22 cellular contexts compared by ENCODE assay signal in the genomic region with DNA sequence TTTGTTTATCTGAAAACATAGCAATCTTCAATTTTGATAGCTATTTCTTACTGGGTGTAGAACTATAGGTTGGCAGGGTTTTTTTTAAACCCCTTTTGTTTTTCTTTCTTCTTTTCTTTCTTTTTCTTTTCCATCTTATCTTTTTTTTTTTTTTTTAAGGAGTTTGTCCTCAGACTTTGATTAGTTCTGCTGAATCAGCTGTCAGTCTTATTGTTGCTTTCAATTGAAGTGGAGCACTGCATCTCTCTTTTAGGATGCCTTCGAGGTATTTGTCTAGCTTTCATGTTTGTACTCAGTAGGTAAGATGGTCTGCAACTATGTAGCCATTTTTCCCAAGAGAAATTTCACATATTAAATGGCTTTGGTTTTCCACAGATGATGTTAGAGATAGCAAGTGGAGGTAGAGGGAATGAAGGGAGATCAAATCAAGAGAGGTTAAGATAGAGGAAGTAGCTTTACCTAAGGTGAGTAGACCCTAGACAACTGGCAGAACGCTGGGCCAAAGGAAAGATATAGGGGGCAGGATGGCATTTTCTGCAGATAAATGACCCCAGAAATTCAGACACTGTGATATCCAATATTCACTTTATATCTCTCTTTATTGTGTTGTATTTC.
A peak's percentile ranks its signal among the peaks of the same experiment; 100 is the strongest.
DNase-seq lines count a peak whose midpoint lies in the region; ATAC-seq, FAIRE-seq and TF ChIP-seq lines count a peak whose summit lies in the region.
"Had no signal": no experiment of that assay in that cellular context is flagged by ENCODE, and none has a peak within 500 bp of the region (broad histone marks: within the 10 kb centered on the region; RNA-seq: fewer than 3 reads in every experiment).

No MANE protein-coding gene starts in this region.

- no peaks in the 10 kb centered on the region for H3K27me3 Mint-ChIP-seq in T-helper 17 cell
- no peaks in the 10 kb centered on the region for H3K27me3 Mint-ChIP-seq in naive B cell
- no peaks in the 10 kb centered on the region for H3K27me3 Mint-ChIP-seq in GM23338 (ENCODE audit: insufficient read depth, low read depth, poor library complexity)
- H3K27me3 Mint-ChIP-seq: activated CD8-positive, alpha-beta memory T cell treated with anti-CD3 and anti-CD28 coated beads, Interleukin-2, amount 10 ng/mL, durations not matched to agents 7 days and 5 days; activated T-helper 17 cell treated with anti-CD3 and anti-CD28 coated beads, Interleukin-2, amount 50 U/mL, for 72 hours had no signal

- peaks cover 50% of the 10 kb centered on the region for H3F3A ChIP-seq in DOHH2 (ENCODE audit: control insufficient read depth, insufficient read depth)
- no peaks in the 10 kb centered on the region for H3F3A ChIP-seq in GM23338 (replicated peaks; ENCODE audit: low read depth)

- H3K79me2 ChIP-seq in DOHH2 (ENCODE audit: control insufficient read depth, low read length) (no peaks in the 10 kb centered on the region), GM23338 (replicated peaks; ENCODE audit: insufficient read depth) (no peaks in the 10 kb centered on the region)

- CTCF ChIA-PET in A549 (lab: Yijun Ruan, JAX): interaction anchor here (9.8 to 15.9 kb wide), 3 partner anchors 7 to 354 kb away, joined by 71 to 140 read pairs (median 120); no protein-coding TSS in a partner anchor

- no peak overlapping the region for H2AFZ ChIP-seq in GM23338

- H3K36me3 ChIP-seq in DOHH2 (ENCODE audit: control insufficient read depth, low read length) (no peaks in the 10 kb centered on the region), GM23338 (ENCODE audit: insufficient read depth) (no peaks in the 10 kb centered on the region)
- H3K36me3 ChIP-seq: SJSA1 had no signal

- H3K9me3 ChIP-seq in A549 (no peaks in the 10 kb centered on the region), DOHH2 (ENCODE audit: control insufficient read depth, insufficient read depth, low read length) (no peaks in the 10 kb centered on the region), T-helper 17 cell (ENCODE audit: control insufficient read depth, low read length, poor library complexity, severe bottlenecking) (no peaks in the 10 kb centered on the region)
- H3K9me3 ChIP-seq: SJSA1 had no signal

- no peaks in the 10 kb centered on the region for H3K27me3 ChIP-seq in DOHH2 (ENCODE audit: control insufficient read depth, low read length)
- no peaks in the 10 kb centered on the region for H3K27me3 ChIP-seq in GM23338 (ENCODE audit: insufficient read depth)
- H3K27me3 ChIP-seq: SJSA1 had no signal

- peak overlapping the region; percentile 21 for H3K27ac Mint-ChIP-seq in T-helper 17 cell
- H3K27ac Mint-ChIP-seq in naive B cell: peak overlapping the region in 5 of 6 donors; percentile 62 to 85 (median 65)
- H3K27ac Mint-ChIP-seq in GM23338: no peak overlapping the region
- H3K27ac Mint-ChIP-seq: activated CD8-positive, alpha-beta memory T cell treated with anti-CD3 and anti-CD28 coated beads, Interleukin-2, amount 10 ng/mL, durations not matched to agents 7 days and 5 days had no signal

- H3K4me3 ChIP-seq in A549 (no peak overlapping the region), DOHH2 (ENCODE audit: low read length) (peak overlapping the region; percentile 72), GM23338 (no peak overlapping the region)
- H3K4me3 ChIP-seq: SJSA1 had no signal

- no peak for DNase-seq in A549 (ENCODE audit: low read depth in 1 of 2, low spot score in 1 of 2)
- no peak for DNase-seq in T-helper 17 cell
- no peak for DNase-seq in naive B cell
- DNase-seq in HuH-7.5 (ENCODE audit: low spot score): no peak
- DNase-seq in NCI-H1417 treated with DMSO at 0.1 percent for 48 hours (lab: John Stamatoyannopoulos, UW): no peak
- DNase-seq in GM23338 (ENCODE audit: low spot score): no peak
- DNase-seq: activated CD4-positive, CD25-positive, alpha-beta regulatory T cell treated with anti-CD3 and anti-CD28 coated beads, Interleukin-2, amount 50 U/mL, for 72 hours; activated CD8-positive, alpha-beta memory T cell treated with anti-CD3 and anti-CD28 coated beads, Interleukin-2, amount 10 ng/mL, durations not matched to agents 7 days and 5 days; caudate nucleus; effector memory CD4-positive, alpha-beta T cell; HCEC 1CT; Karpas-422; NCI-H524 treated with DMSO at 0.1 percent for 48 hours; stimulated activated CD4-positive, alpha-beta T cell treated with anti-CD3 and anti-CD28 coated beads, Interleukin-2, amount 100 ng/mL, for 24 hours; T1000 had no signal

- FAIRE-seq in A549 (lab: Jason Lieb, UNC): no peak
- FAIRE-seq: keratinocyte, urothelium cell line had no signal

- H3K36me3 Mint-ChIP-seq in T-helper 17 cell (ENCODE audit: low read depth) (peaks cover 2% of the 10 kb centered on the region), naive B cell (no peaks in the 10 kb centered on the region), GM23338 (ENCODE audit: low read depth) (no peaks in the 10 kb centered on the region)
- H3K36me3 Mint-ChIP-seq: activated CD8-positive, alpha-beta memory T cell treated with anti-CD3 and anti-CD28 coated beads, Interleukin-2, amount 10 ng/mL, durations not matched to agents 7 days and 5 days; mesothelial cell of epicardium had no signal

- H3K4me1 Mint-ChIP-seq in T-helper 17 cell (peaks cover 26% of the 10 kb centered on the region), naive B cell (peaks cover 59 to 70% (median 62%) of the 10 kb centered on the region in 3 donors), GM23338 (peaks cover 25% of the 10 kb centered on the region)

- POLR2A ChIA-PET in A549 (lab: Yijun Ruan, JAX): no interaction called here

- WGBS in A549 (ENCODE audit: missing lambda C conversion rate): 75% methylated on average over 2 of the region's 2 CpGs

- H3K9me3 Mint-ChIP-seq in naive B cell (no peaks in the 10 kb centered on the region), GM23338 (no peaks in the 10 kb centered on the region)
- H3K9me3 Mint-ChIP-seq: activated T-helper 17 cell treated with anti-CD3 and anti-CD28 coated beads, Interleukin-2, amount 50 U/mL, for 72 hours; mesothelial cell of epicardium had no signal

- TF ChIP-seq EP300 in A549 (IDR thresholded peaks at IDR 0.05): no peak

- TF ChIP-seq CTCF in A549 (IDR thresholded peaks at IDR 0.05): no peak
- TF ChIP-seq CTCF in DOHH2 (IDR thresholded peaks at IDR 0.05; ENCODE audit: low read depth, low read length, poor library complexity, severe bottlenecking): no peak
- no peak for TF ChIP-seq CTCF in GM23338 (conservative IDR thresholded peaks at IDR 0.05; ENCODE audit: low read depth in 2 of 2)

- no peak for TF ChIP-seq RAD21 in A549 (conservative IDR thresholded peaks at IDR 0.05 in 1 of 2, IDR thresholded peaks at IDR 0.05 in 1 of 2)

- ATAC-seq in A549 (no peak), T-helper 17 cell (no peak), naive B cell (ENCODE audit: low read depth in 2 of 2) (no peak), GM23338 (no peak), HG03457 (IDR thresholded peaks at IDR 0.05; ENCODE audit: unreplicated experiment) (no peak)
- ATAC-seq: activated CD8-positive, alpha-beta memory T cell treated with anti-CD3 and anti-CD28 coated beads, Interleukin-2, amount 10 ng/mL, durations not matched to agents 7 days and 5 days; activated T-helper 17 cell treated with anti-CD3 and anti-CD28 coated beads, Interleukin-2, amount 50 U/mL, for 72 hours had no signal

- no peak overlapping the region for H3K4me3 Mint-ChIP-seq in T-helper 17 cell
- H3K4me3 Mint-ChIP-seq in naive B cell: peak overlapping the region in 4 of 8 donors; percentile 51 to 64 (median 62)
- no peak overlapping the region for H3K4me3 Mint-ChIP-seq in GM23338
- H3K4me3 Mint-ChIP-seq: activated CD8-positive, alpha-beta memory T cell treated with anti-CD3 and anti-CD28 coated beads, Interleukin-2, amount 10 ng/mL, durations not matched to agents 7 days and 5 days; mesothelial cell of epicardium had no signal

- H3K4me1 ChIP-seq in A549 (peaks cover 28% of the 10 kb centered on the region), DOHH2 (ENCODE audit: control insufficient read depth, low read length) (peaks cover 90% of the 10 kb centered on the region), GM23338 (ENCODE audit: insufficient read depth) (peaks cover 15% of the 10 kb centered on the region)

- H4K20me1 ChIP-seq in DOHH2 (ENCODE audit: control insufficient read depth, insufficient read depth, low read depth, low read length) (no peaks in the 10 kb centered on the region), GM23338 (replicated peaks; ENCODE audit: insufficient read depth) (no peaks in the 10 kb centered on the region)

- H3K27ac ChIP-seq in A549 (no peak overlapping the region), DOHH2 (ENCODE audit: low read depth, low read length) (peak overlapping the region; percentile 99), GM23338 (ENCODE audit: low read depth) (no peak overlapping the region)

- no peak for TF ChIP-seq POLR2A in A549 (IDR thresholded peaks at IDR 0.05; ENCODE audit: low read length)

- H3K4me2 ChIP-seq in A549 (no peak overlapping the region), DOHH2 (ENCODE audit: low read length) (peak overlapping the region; percentile 91), GM23338 (no peak overlapping the region)

- H3K9me2 ChIP-seq in DOHH2 (replicated peaks; ENCODE audit: control insufficient read depth, low read length) (no peaks in the 10 kb centered on the region), GM23338 (ENCODE audit: insufficient read depth) (no peaks in the 10 kb centered on the region)

TF ChIP-seq in A549, 52 proteins besides CTCF, POLR2A, EP300 and RAD21 (continues in another document):
- TF ChIP-seq MAFK (IDR thresholded peaks at IDR 0.05; ENCODE audit: partially characterized antibody) (peak; percentile 23), GATA3 (IDR thresholded peaks at IDR 0.05; ENCODE audit: borderline replicate concordance) (no peak), MAZ (IDR thresholded peaks at IDR 0.05; ENCODE audit: borderline replicate concordance, low read depth, low read length) (no peak), EHF (CRISPR knock-in tag; IDR thresholded peaks at IDR 0.05) (no peak), EHMT2 (IDR thresholded peaks at IDR 0.05; ENCODE audit: low read depth) (no peak), RNF2 (IDR thresholded peaks at IDR 0.05; ENCODE audit: borderline replicate concordance, low read depth) (no peak), ZFP36 (IDR thresholded peaks at IDR 0.05; ENCODE audit: borderline replicate concordance, partially characterized antibody) (no peak)

TF ChIP-seq in GM23338, 12 proteins besides CTCF, POLR2A, EP300 and RAD21 (continues in another document):
- TF ChIP-seq ZNF114 (CRISPR knock-in tag; IDR thresholded peaks at IDR 0.05): no peak
